8 cellular contexts compared by ENCODE assay signal in the genomic region with DNA sequence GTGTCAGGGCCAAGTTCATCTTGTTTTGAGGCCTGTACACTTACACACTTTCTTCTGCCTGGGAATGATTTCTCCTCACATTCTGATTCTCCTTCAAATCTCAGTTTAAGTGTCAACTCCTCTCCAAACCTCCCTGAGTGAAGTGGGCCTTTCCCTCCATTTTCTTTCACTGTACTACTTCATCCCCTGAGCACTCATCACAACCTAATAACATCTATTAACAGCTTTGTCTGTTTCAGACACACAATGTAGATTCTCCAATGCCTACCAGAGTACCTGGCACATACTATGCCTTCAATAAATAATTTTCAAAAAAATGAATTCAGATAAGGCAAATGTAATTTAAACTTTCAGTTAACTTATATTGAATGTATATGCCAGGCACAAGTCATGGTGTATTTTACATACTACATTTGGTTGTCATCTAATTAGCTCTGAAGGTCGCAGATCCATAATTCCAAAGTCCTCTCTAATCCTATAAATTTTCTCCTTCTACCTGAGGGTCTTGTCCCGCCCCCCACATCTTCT. TPM values are rescaled to one million over a fixed set of nuclear protein-coding genes. Genes with fewer than 3 reads are reported as not detected.
DNase-seq lines count a peak whose midpoint lies in the region; ATAC-seq, FAIRE-seq and TF ChIP-seq lines count a peak whose summit lies in the region.

No MANE protein-coding gene starts in this region.

- H3K27me3 ChIP-seq in HepG2 (ENCODE audit: control insufficient read depth in 1 of 2, insufficient read depth in 2 of 2, low read length in 2 of 2) (no peaks in the 10 kb centered on the region; a peak in 1 of 5 replicates), upper lobe of left lung (no peaks in the 10 kb centered on the region)

- no peak for FAIRE-seq in HepG2 (lab: Jason Lieb, UNC)

- H3K27me3 Mint-ChIP-seq in activated naive CD8-positive, alpha-beta T cell treated with anti-CD3 and anti-CD28 coated beads, Interleukin-2, amount 10 ng/mL, durations not matched to agents 7 days and 5 days, result peaks cover 8% of the 10 kb centered on the region

- TSS peak; percentile 57 for BruUV-seq in HepG2 (replicated peaks; lab: Mats Ljungman, UMichigan)

- peak overlapping the region; percentile 88 for H3K27ac Mint-ChIP-seq in activated naive CD8-positive, alpha-beta T cell treated with anti-CD3 and anti-CD28 coated beads, Interleukin-2, amount 10 ng/mL, durations not matched to agents 7 days and 5 days

- H3K9me3 ChIP-seq in HepG2 (ENCODE audit: low read length), result no peaks in the 10 kb centered on the region
- H3K9me3 ChIP-seq in upper lobe of left lung, result no peaks in the 10 kb centered on the region

- no peak overlapping the region; the same call in 1 of the 2 replicates for H3K9ac ChIP-seq in HepG2 (ENCODE audit: insufficient read depth, low read depth, low read length)

- H3K36me3 ChIP-seq in HepG2 (replicated peaks in 1 of 2; ENCODE audit: control insufficient read depth in 1 of 2, insufficient read depth in 2 of 2, low read length in 2 of 2) (peaks cover 0 to under 1% of the 10 kb centered on the region in 2 experiments; a peak in 2 of 5 replicates), upper lobe of left lung (peaks cover 0 to 2% (median under 1%) of the 10 kb centered on the region in 4 donors)

- H3K4me1 Mint-ChIP-seq in activated naive CD8-positive, alpha-beta T cell treated with anti-CD3 and anti-CD28 coated beads, Interleukin-2, amount 10 ng/mL, durations not matched to agents 7 days and 5 days, result peaks cover 24% of the 10 kb centered on the region

- TF ChIP-seq RAD21 in HepG2 (CRISPR knock-in tag; IDR thresholded peaks at IDR 0.05), result no peak

- in situ Hi-C loops in HepG2 (cut with HindIII; ENCODE audit: extremely low pct_ligation_motif_present, low pct_unique_long_range_greater_than_20kb), result no loop called here

- peaks cover 9% of the 10 kb centered on the region for H3K79me2 ChIP-seq in HepG2 (ENCODE audit: insufficient read depth, low read length)

- peaks cover 5% of the 10 kb centered on the region for H3K36me3 Mint-ChIP-seq in activated naive CD8-positive, alpha-beta T cell treated with anti-CD3 and anti-CD28 coated beads, Interleukin-2, amount 10 ng/mL, durations not matched to agents 7 days and 5 days

- POLR2A ChIA-PET in activated naive CD8-positive, alpha-beta T cell treated with anti-CD3 and anti-CD28 coated beads, Interleukin-2, amount 10 ng/mL, durations not matched to agents 7 days and 5 days (lab: Charles Lee), result interaction anchor here (0.6 kb wide), 1 partner anchor 89 kb away, joined by 3 read pairs; no protein-coding TSS in a partner anchor
- POLR2A ChIA-PET in HepG2 (lab: Yijun Ruan, JAX), result no interaction called here

- CTCF ChIA-PET in HepG2 (lab: Yijun Ruan, JAX; ENCODE audit: low intra/inter-chr PET ratio, low total read pairs), result no interaction called here

- H3K27ac ChIP-seq in HepG2 (ENCODE audit: extremely low read length, insufficient read depth, low read length) (no peak overlapping the region), upper lobe of left lung (peak overlapping the region in 3 of 4 donors; percentile 78 to 85 (median 84))

- TF ChIP-seq POLR2A in HepG2 (IDR thresholded peaks at IDR 0.05; ENCODE audit: insufficient read depth in 1 of 2, low read depth in 2 of 2, low read length in 2 of 2) (no peak), upper lobe of left lung (IDR thresholded peaks at IDR 0.05) (no peak)

- ATAC-seq in GM18870 (IDR thresholded peaks at IDR 0.05; ENCODE audit: unreplicated experiment) (peak; percentile 3), HG03060 (IDR thresholded peaks at IDR 0.05; ENCODE audit: low read depth, unreplicated experiment) (peak; percentile 3), HepG2 (no peak), upper lobe of left lung (ENCODE audit: low FRiP score in 2 of 2) (no peak), GM21526 (IDR thresholded peaks at IDR 0.05; ENCODE audit: low FRiP score, unreplicated experiment) (no peak)
- no peak for ATAC-seq in activated naive CD8-positive, alpha-beta T cell treated with anti-CD3 and anti-CD28 coated beads, Interleukin-2, amount 10 ng/mL, durations not matched to agents 7 days and 5 days (ENCODE audit: low read depth)

- TF ChIP-seq CTCF in HepG2 (CRISPR knock-in tag; IDR thresholded peaks at IDR 0.05), result no peak
- no peak for TF ChIP-seq CTCF in upper lobe of left lung (IDR thresholded peaks at IDR 0.05)

- TF ChIP-seq EP300 in HepG2 (IDR thresholded peaks at IDR 0.05; ENCODE audit: low read depth in 2 of 2, low read length in 2 of 2) (no peak), HepG2 (CRISPR knock-in tag; IDR thresholded peaks at IDR 0.05; ENCODE audit: borderline replicate concordance) (no peak), upper lobe of left lung (IDR thresholded peaks at IDR 0.05) (no peak)

- intact Hi-C loops in HepG2 (cut with micrococcal nuclease; ENCODE audit: unreplicated experiment), result loop anchor here (10.0 kb wide), 1 partner anchor 620 kb away; the partner anchor contains the start of genes NHLRC3 and PROSER1

- H2AFZ ChIP-seq in HepG2 (ENCODE audit: low read length), result peak overlapping the region; percentile 89

- H3K4me1 ChIP-seq in HepG2 (ENCODE audit: insufficient read depth, low read length), result peaks cover 30% of the 10 kb centered on the region
- H3K4me1 ChIP-seq in upper lobe of left lung, result peaks cover 0 to 18% (median 5%) of the 10 kb centered on the region in 4 donors

- peaks cover 4% of the 10 kb centered on the region for H3K9me3 Mint-ChIP-seq in activated naive CD8-positive, alpha-beta T cell treated with anti-CD3 and anti-CD28 coated beads, Interleukin-2, amount 10 ng/mL, durations not matched to agents 7 days and 5 days

- H3K4me3 Mint-ChIP-seq in activated naive CD8-positive, alpha-beta T cell treated with anti-CD3 and anti-CD28 coated beads, Interleukin-2, amount 10 ng/mL, durations not matched to agents 7 days and 5 days, result peak overlapping the region; percentile 99

- H3K4me2 ChIP-seq in HepG2 (ENCODE audit: low read depth, low read length), result peak overlapping the region; percentile 66

- DNase-seq in activated naive CD8-positive, alpha-beta T cell treated with anti-CD3 and anti-CD28 coated beads, Interleukin-2, amount 10 ng/mL, durations not matched to agents 7 days and 5 days, result no peak
- no peak for DNase-seq in HepG2 (ENCODE audit: low spot score)
- DNase-seq in upper lobe of left lung, result no peak
- DNase-seq in SKM-1 treated with dmso at 0.1 percent for 144 hours (lab: John Stamatoyannopoulos, UW; ENCODE audit: unreplicated experiment), result no peak
- DNase-seq in activated CD4-positive, alpha-beta T cell treated with anti-CD3 and anti-CD28 coated beads, Interleukin-2, amount 50 U/mL, for 1 hour, result no peak

- 0% methylated on average over 2 of the region's 2 CpGs for WGBS in HepG2 (ENCODE audit: low lambda C conversion rate)
- 0 to 5% methylated on average over 2 of the region's 2 CpGs for WGBS in upper lobe of left lung, 2 donors

- no peaks in the 10 kb centered on the region for H4K20me1 ChIP-seq in HepG2 (ENCODE audit: insufficient read depth, low read length)

- H3K4me3 ChIP-seq in HepG2 (replicated peaks in 1 of 3; ENCODE audit: insufficient read depth in 1 of 3, low read depth in 2 of 3, low read length in 3 of 3) (peak overlapping the region; percentile 84 to 94 (median 84)), upper lobe of left lung (peak overlapping the region; percentile 68 to 99 (median 78))

RNA-seq across cellular contexts. Expression of gene COG6, which starts 0.4 kb away (rescaled TPM):
- 10 to 100 TPM; 29.8 to 30.3 TPM for total RNA-seq in activated naive CD8-positive, alpha-beta T cell treated with anti-CD3 and anti-CD28 coated beads, Interleukin-2, amount 10 ng/mL, durations not matched to agents 7 days and 5 days
- total RNA-seq in HepG2 (2016; rRNA removed; fragmentation: Illumina TruSeq; extraction: Trizol) (23.5 and 34.7 TPM in 2 replicates), upper lobe of left lung (10 to 100 TPM; 10.3 to 37.5 (median 17.2) TPM)
- 4.1 and 4.7 TPM in 2 replicates for total RNA-seq in HepG2 (2016; cell fraction: cytosol; rRNA removed; fragmentation: Illumina TruSeq; extraction: Trizol; ENCODE audit: low read depth)
- 21.9 and 30.5 TPM in 2 replicates for total RNA-seq in HepG2 (2016; cell fraction: insoluble cytoplasmic fraction; rRNA removed; fragmentation: Illumina TruSeq; extraction: Trizol)
- total RNA-seq in HepG2 (2016; cell fraction: membrane; rRNA removed; fragmentation: Illumina TruSeq; extraction: Trizol), result 5.7 and 6.7 TPM in 2 replicates
- total RNA-seq in HepG2 (2016; cell fraction: nucleus; rRNA removed; fragmentation: Illumina TruSeq; extraction: Trizol), result 46.8 and 49.6 TPM in 2 replicates
- polyA plus RNA-seq in HepG2 (2011; rRNA removed), result 17.4 and 26.1 TPM in 2 replicates
- 9.3 and 12.5 TPM in 2 replicates for polyA plus RNA-seq in HepG2 (2011; cell fraction: cytosol; rRNA removed)
- 13.1 and 27.1 TPM in 2 replicates for polyA plus RNA-seq in HepG2 (2011; cell fraction: nucleus; rRNA removed)
- polyA plus RNA-seq in HepG2 (2012), result 7.6 and 16.7 TPM in 2 replicates
- 0.73 and 0.87 TPM in 2 replicates for polyA plus RNA-seq in HepG2 (2016; cell fraction: cytosol; fragmentation: Illumina TruSeq; extraction: Trizol; ENCODE audit: low read depth)
- polyA plus RNA-seq in HepG2 (2016; cell fraction: insoluble cytoplasmic fraction; fragmentation: Illumina TruSeq; extraction: Trizol; ENCODE audit: low read depth), result 22.0 and 24.0 TPM in 2 replicates
- polyA plus RNA-seq in HepG2 (2016; cell fraction: membrane; fragmentation: Illumina TruSeq; extraction: Trizol; ENCODE audit: low read depth), result 2.4 and 2.5 TPM in 2 replicates
- 23.2 and 24.7 TPM in 2 replicates for polyA plus RNA-seq in HepG2 (2016; cell fraction: nucleus; fragmentation: Illumina TruSeq; extraction: Trizol; ENCODE audit: insufficient read depth, low read depth)
- polyA minus RNA-seq in HepG2 (2011; rRNA and poly(A)+ RNA removed; ENCODE audit: low replicate concordance), result 5.1 and 18.3 TPM in 2 replicates
- polyA minus RNA-seq in HepG2 (2011; cell fraction: cytosol; rRNA and poly(A)+ RNA removed), result 34.5 and 43.9 TPM in 2 replicates
- 75.1 and 77.6 TPM in 2 replicates for polyA minus RNA-seq in HepG2 (2011; cell fraction: nucleus; rRNA and poly(A)+ RNA removed)

RNA-seq across cellular contexts. Expression of gene LHFPL6, which starts 52.1 kb away (rescaled TPM):
- under 1 TPM in 1 of 2 experiments, not detected in 1; 0.14 TPM for total RNA-seq in activated naive CD8-positive, alpha-beta T cell treated with anti-CD3 and anti-CD28 coated beads, Interleukin-2, amount 10 ng/mL, durations not matched to agents 7 days and 5 days
- total RNA-seq in HepG2 (2016; rRNA removed; fragmentation: Illumina TruSeq; extraction: Trizol) (not detected in 2 replicates), upper lobe of left lung (100 to 1,000 TPM in 1 of 6 donors, 10 to 100 TPM in 5; 22.2 to 113 (median 51.8) TPM)
- total RNA-seq in HepG2 (2016; cell fraction: cytosol; rRNA removed; fragmentation: Illumina TruSeq; extraction: Trizol; ENCODE audit: low read depth), result not detected in 2 replicates
- total RNA-seq in HepG2 (2016; cell fraction: insoluble cytoplasmic fraction; rRNA removed; fragmentation: Illumina TruSeq; extraction: Trizol), result not detected in 2 replicates
- total RNA-seq in HepG2 (2016; cell fraction: membrane; rRNA removed; fragmentation: Illumina TruSeq; extraction: Trizol), result not detected in 2 replicates
- total RNA-seq in HepG2 (2016; cell fraction: nucleus; rRNA removed; fragmentation: Illumina TruSeq; extraction: Trizol), result not detected in 2 replicates
- not detected in 2 replicates for polyA plus RNA-seq in HepG2 (2011; rRNA removed)
- 0.03 TPM in 1 of 2 replicates, not detected in the other for polyA plus RNA-seq in HepG2 (2011; cell fraction: cytosol; rRNA removed)
- not detected in 2 replicates for polyA plus RNA-seq in HepG2 (2011; cell fraction: nucleus; rRNA removed)
- polyA plus RNA-seq in HepG2 (2012), result not detected in 2 replicates
- not detected in 2 replicates for polyA plus RNA-seq in HepG2 (2016; cell fraction: cytosol; fragmentation: Illumina TruSeq; extraction: Trizol; ENCODE audit: low read depth)
- polyA plus RNA-seq in HepG2 (2016; cell fraction: insoluble cytoplasmic fraction; fragmentation: Illumina TruSeq; extraction: Trizol; ENCODE audit: low read depth), result not detected in 2 replicates
- not detected in 2 replicates for polyA plus RNA-seq in HepG2 (2016; cell fraction: membrane; fragmentation: Illumina TruSeq; extraction: Trizol; ENCODE audit: low read depth)
- polyA plus RNA-seq in HepG2 (2016; cell fraction: nucleus; fragmentation: Illumina TruSeq; extraction: Trizol; ENCODE audit: insufficient read depth, low read depth), result not detected in 2 replicates
- polyA minus RNA-seq in HepG2 (2011; rRNA and poly(A)+ RNA removed; ENCODE audit: low replicate concordance), result 0.30 TPM in 1 of 2 replicates, not detected in the other
- polyA minus RNA-seq in HepG2 (2011; cell fraction: cytosol; rRNA and poly(A)+ RNA removed), result not detected in 2 replicates
- polyA minus RNA-seq in HepG2 (2011; cell fraction: nucleus; rRNA and poly(A)+ RNA removed), result not detected in 2 replicates

Comparison
In these comparisons a context has a peak if more than half of its experiments do, and no peak if none do; other contexts are left out.
1. ATAC-seq: peak in GM18870 (single experiment) and HG03060 (single experiment); none in activated naive CD8-positive, alpha-beta T cell treated with anti-CD3 and anti-CD28 coated beads, Interleukin-2, amount 10 ng/mL, durations not matched to agents 7 days and 5 days (single experiment), HepG2 (single experiment), upper lobe of left lung (0 of 2) and GM21526 (single experiment).
2. RNA of gene LHFPL6, which starts 52.1 kb away (total RNA-seq): 22.2 to 113 TPM in upper lobe of left lung; 0.14 TPM in activated naive CD8-positive, alpha-beta T cell treated with anti-CD3 and anti-CD28 coated beads, Interleukin-2, amount 10 ng/mL, durations not matched to agents 7 days and 5 days and not detected in HepG2; every median in the first group is over 10 times any median in the second.